8 cellular contexts compared by ENCODE assay signal in the genomic region with DNA sequence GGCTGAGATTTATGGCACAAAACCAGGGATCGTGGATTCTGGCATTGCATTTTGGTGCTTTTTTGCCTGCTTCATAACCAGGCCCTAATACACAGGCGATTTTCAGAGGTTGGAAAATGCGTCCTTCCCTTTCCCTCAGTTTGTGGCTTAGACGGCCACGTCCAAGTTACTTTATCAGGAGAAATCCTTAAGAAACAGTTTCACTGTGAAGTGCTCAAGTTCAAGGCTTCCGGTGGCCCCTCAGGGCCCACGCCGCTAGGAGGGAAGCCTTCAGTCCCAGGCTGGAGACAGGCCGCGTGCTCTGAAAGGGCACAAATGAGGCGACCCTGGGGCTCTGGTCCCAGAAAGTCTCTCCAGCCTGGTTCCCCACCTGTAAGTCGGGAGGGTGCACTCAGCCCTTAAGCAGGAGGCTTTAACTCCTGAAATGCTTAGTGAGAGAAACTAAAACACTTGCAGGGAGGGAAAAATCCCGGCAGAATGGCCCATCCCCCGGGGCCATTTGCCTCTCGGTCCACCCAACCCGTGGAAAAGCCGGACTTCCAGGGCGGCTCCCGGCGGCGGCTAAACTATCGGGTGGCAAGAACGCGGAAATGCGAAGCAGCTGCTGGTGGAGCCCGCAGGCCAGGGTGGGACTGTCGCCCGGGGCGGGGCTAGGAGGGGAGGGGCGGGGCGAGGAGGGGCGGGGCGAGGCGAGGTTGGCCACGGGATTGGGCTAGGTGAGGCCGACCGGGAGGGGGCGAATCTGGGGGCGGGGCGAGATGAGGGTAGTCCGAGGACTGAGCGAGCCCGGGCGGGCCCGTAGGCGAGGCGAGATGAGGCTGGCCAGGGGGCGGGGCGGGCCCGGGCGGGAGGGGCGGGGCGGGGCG. TPM values are rescaled to one million over a fixed set of nuclear protein-coding genes. Genes with fewer than 3 reads are reported as not detected.
DNase-seq lines count a peak whose midpoint lies in the region; ATAC-seq and TF ChIP-seq lines count a peak whose summit lies in the region.

No MANE protein-coding gene starts in this region.

- no peak for TF ChIP-seq CTCF in 22Rv1 (IDR thresholded peaks at IDR 0.05)

- intact Hi-C loops in sciatic nerve (cut with DNase I), result no loop called here

- DNase-seq in NCI-H2029 treated with DMSO at 0.1 percent for 48 hours (lab: John Stamatoyannopoulos, UW), result peak; percentile 65
- peak; percentile 92 for DNase-seq in T1000 (lab: John Stamatoyannopoulos, UW)
- peak; percentile 98 for DNase-seq in astrocyte of the hippocampus (ENCODE audit: low read depth, low spot score)
- peak; percentile 34 to 99 (median 92) for DNase-seq in hypothalamus (lab: John Stamatoyannopoulos, UW)
- peak; percentile 99 for DNase-seq in sciatic nerve (ENCODE audit: low spot score)

- H3K27ac ChIP-seq in 22Rv1, result peak overlapping the region; percentile 72

- ATAC-seq in GM18519 (IDR thresholded peaks at IDR 0.05; ENCODE audit: low FRiP score, unreplicated experiment) (peak; percentile 31), HG03039 (IDR thresholded peaks at IDR 0.05; ENCODE audit: unreplicated experiment) (peak; percentile 77), sciatic nerve (peak; percentile 96)

RNA-seq across cellular contexts. Expression of a gene that starts 0.6 kb away (rescaled TPM):
- 47.7 TPM for total RNA-seq in sciatic nerve

Comparison
In these comparisons a context has a peak if more than half of its experiments do, and no peak if none do; other contexts are left out.
1. Peak in every context shown above with its lines: DNase-seq, ATAC-seq and H3K27ac ChIP-seq.
2. ATAC-seq: peak in every context shown above with its lines; median percentile 96 in sciatic nerve; 77 in HG03039; 31 in GM18519.